In the genomic region with DNA sequence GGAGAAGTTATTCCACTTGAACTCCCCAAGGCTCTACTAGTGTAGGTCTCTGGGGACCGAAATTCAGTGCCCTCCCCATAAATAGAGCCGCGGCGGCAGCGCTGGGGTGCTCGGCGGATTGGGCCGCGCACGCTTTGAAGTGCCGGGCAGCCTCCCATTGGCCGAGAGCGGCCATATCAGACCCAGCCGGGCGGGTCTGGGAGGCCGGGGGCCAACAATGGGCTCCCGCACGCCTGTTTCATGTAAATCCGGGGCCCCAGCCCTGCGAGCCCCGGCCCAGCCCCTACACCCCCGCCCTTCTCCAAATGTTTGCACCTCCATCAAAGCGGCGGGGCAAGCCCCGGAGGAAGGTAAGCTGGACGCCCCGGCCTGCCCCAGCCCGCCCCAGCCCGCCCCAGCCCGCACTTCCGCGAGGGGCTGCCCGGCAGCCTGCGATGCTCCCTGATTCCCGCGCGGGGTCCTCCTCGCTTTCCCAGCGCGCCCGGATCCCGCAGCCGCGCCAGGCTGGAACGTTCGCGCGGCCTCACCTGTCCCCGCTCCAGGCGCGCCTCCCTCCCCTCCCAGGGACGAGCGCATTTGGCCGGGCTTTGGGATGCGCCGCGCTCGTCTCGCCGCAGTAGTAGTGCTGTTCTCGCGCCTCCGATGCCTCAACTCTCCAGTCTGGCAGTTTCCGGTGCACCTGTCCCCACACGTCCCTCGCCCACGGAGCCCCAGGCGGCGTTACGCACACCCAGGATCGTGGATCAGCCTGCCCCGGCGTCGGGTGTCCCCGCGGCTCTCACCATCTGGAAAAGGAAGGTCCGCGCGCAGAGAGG, we compare ENCODE assay signal across 9 cellular contexts. TPM values are rescaled to one million over a fixed set of nuclear protein-coding genes. Genes with fewer than 3 reads are reported as not detected.
DNase-seq lines count a peak whose midpoint lies in the region; ATAC-seq and TF ChIP-seq lines count a peak whose summit lies in the region.
"Had no signal": no experiment of that assay in that cellular context is flagged by ENCODE, and none has a peak within 500 bp of the region (broad histone marks: within the 10 kb centered on the region; RNA-seq: fewer than 3 reads in every experiment).

A gene with protein sequence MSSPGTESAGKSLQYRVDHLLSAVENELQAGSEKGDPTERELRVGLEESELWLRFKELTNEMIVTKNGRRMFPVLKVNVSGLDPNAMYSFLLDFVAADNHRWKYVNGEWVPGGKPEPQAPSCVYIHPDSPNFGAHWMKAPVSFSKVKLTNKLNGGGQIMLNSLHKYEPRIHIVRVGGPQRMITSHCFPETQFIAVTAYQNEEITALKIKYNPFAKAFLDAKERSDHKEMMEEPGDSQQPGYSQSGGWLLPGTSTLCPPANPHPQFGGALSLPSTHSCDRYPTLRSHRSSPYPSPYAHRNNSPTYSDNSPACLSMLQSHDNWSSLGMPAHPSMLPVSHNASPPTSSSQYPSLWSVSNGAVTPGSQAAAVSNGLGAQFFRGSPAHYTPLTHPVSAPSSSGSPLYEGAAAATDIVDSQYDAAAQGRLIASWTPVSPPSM (minus strand): TSS at position 51 of the 815 bp plus-strand sequence. CDS start 260 bp downstream, outside the sequence.

- TF ChIP-seq CTCF in GM13976 (IDR thresholded peaks at IDR 0.05; ENCODE audit: borderline replicate concordance, control extremely low read depth, extremely low read depth, insufficient read depth, missing control alignments), result no peak
- no peak for TF ChIP-seq CTCF in psoas muscle (IDR thresholded peaks at IDR 0.05)
- no peak for TF ChIP-seq CTCF in lower leg skin (IDR thresholded peaks at IDR 0.05)

- H3K9me2 ChIP-seq in Karpas-422 (replicated peaks; ENCODE audit: insufficient read depth, low read length), result no peaks in the 10 kb centered on the region

- no peak for TF ChIP-seq POLR2A in lower leg skin (IDR thresholded peaks at IDR 0.05)

- DNase-seq in GM13976 (ENCODE audit: low spot score) (peak; percentile 69), Karpas-422 (peak; percentile 91), psoas muscle (no peak), SJCRH30 (no peak), lower leg skin (ENCODE audit: low spot score in 2 of 2) (no peak), 8988T (no peak), cerebellar nuclear complex (lab: John Stamatoyannopoulos, UW) (no peak)

- ATAC-seq in psoas muscle, result no peak

- H2AFZ ChIP-seq in Karpas-422 (ENCODE audit: low read length), result peak within 1 kb of the TSS; percentile 60; the same call in 1 of the 2 replicates

- H4K20me1 ChIP-seq in Karpas-422 (ENCODE audit: insufficient read depth, low read depth, low read length), result no peaks in the 10 kb centered on the region

- 0% methylated on average over 79 of the region's 79 CpGs for WGBS in ectodermal cell, 2 experiments
- 1% methylated on average over 59 to 79 of the region's 79 CpGs for WGBS in psoas muscle, 3 donors
- 2 to 4% methylated on average over 30 to 54 of the region's 79 CpGs for WGBS in lower leg skin, 2 donors

- H3K36me3 ChIP-seq in Karpas-422 (ENCODE audit: insufficient read depth, low read length) (no peaks in the 10 kb centered on the region), ectodermal cell (ENCODE audit: control insufficient read depth, insufficient read depth, low read length) (no peaks in the 10 kb centered on the region), psoas muscle (ENCODE audit: insufficient read depth in 1 of 2, low read depth in 1 of 2) (no peaks in the 10 kb centered on the region), SJCRH30 (no peaks in the 10 kb centered on the region)

- H3K79me2 ChIP-seq in Karpas-422 (ENCODE audit: low read length), result peaks cover 11% of the 10 kb centered on the region

- H3K4me3 ChIP-seq in Karpas-422 (ENCODE audit: low read length), result peak within 1 kb of the TSS; percentile 78
- H3K4me3 ChIP-seq in ectodermal cell (ENCODE audit: insufficient read depth, low read depth, low read length), result peak within 1 kb of the TSS; percentile 28
- H3K4me3 ChIP-seq in psoas muscle, result peak within 1 kb of the TSS; percentile 44
- no peak within 1 kb of the TSS for H3K4me3 ChIP-seq in SJCRH30
- no peak within 1 kb of the TSS for H3K4me3 ChIP-seq in lower leg skin (ENCODE audit: low read depth, poor library complexity, severe bottlenecking)

- peak within 1 kb of the TSS; percentile 84 for H3K27ac ChIP-seq in Karpas-422 (ENCODE audit: low read length)
- no peak within 1 kb of the TSS for H3K27ac ChIP-seq in ectodermal cell (ENCODE audit: insufficient read depth, low read depth, low read length, poor library complexity, severe bottlenecking)
- H3K27ac ChIP-seq in psoas muscle, result no peak within 1 kb of the TSS
- no peak within 1 kb of the TSS for H3K27ac ChIP-seq in SJCRH30

- H3K9ac ChIP-seq in Karpas-422 (ENCODE audit: low read length), result peak within 1 kb of the TSS; percentile 84

- H3K4me2 ChIP-seq in Karpas-422 (ENCODE audit: low read depth, low read length, poor library complexity, severe bottlenecking), result peak within 1 kb of the TSS; percentile 81

- in situ Hi-C loops in GM13976 (cut with MboI; ENCODE audit: low sequenced_read_pairs, unreplicated experiment), result no loop called here

- H3K27me3 ChIP-seq in Karpas-422 (ENCODE audit: low read length) (no peaks in the 10 kb centered on the region), ectodermal cell (ENCODE audit: control insufficient read depth, insufficient read depth, low read length, poor library complexity, severe bottlenecking) (peaks cover 100% of the 10 kb centered on the region), psoas muscle (ENCODE audit: insufficient read depth in 3 of 3, low read length in 2 of 3) (peaks cover 8 to 98% (median 38%) of the 10 kb centered on the region in 3 donors), SJCRH30 (no peaks in the 10 kb centered on the region)

- H3K4me1 ChIP-seq in Karpas-422 (ENCODE audit: low read length) (peaks cover 57% of the 10 kb centered on the region), ectodermal cell (ENCODE audit: control insufficient read depth, insufficient read depth, low read length) (peaks cover 30% of the 10 kb centered on the region), psoas muscle (peaks cover 7% of the 10 kb centered on the region), SJCRH30 (no peaks in the 10 kb centered on the region)

- H3K9me3 ChIP-seq in Karpas-422 (ENCODE audit: low read length), result no peaks in the 10 kb centered on the region
- no peaks in the 10 kb centered on the region for H3K9me3 ChIP-seq in ectodermal cell (ENCODE audit: control insufficient read depth, low read length)
- no peaks in the 10 kb centered on the region for H3K9me3 ChIP-seq in psoas muscle
- H3K9me3 ChIP-seq in SJCRH30 (replicated peaks), result no peaks in the 10 kb centered on the region

- intact Hi-C loops in psoas muscle (cut with DNase I), result no loop called here
- intact Hi-C loops in lower leg skin (cut with DNase I; ENCODE audit: low total_unique reads), result no loop called here

RNA-seq across cellular contexts. Expression of the gene that starts here (rescaled TPM):
- total RNA-seq in Karpas-422 (2014; rRNA removed; shearing (Covaris generic); ENCODE audit: low replicate concordance), result 11.3 and 12.2 TPM in 2 replicates
- not detected for polyA plus RNA-seq in ectodermal cell (2013, experiment 1 of 4)
- polyA plus RNA-seq in ectodermal cell (2013, experiment 2 of 4), result 0.14 TPM
- 0.43 TPM for polyA plus RNA-seq in ectodermal cell (2013, experiment 3 of 4)
- not detected for polyA plus RNA-seq in ectodermal cell (2013, experiment 4 of 4)
- not detected for total RNA-seq in psoas muscle
- not detected for polyA plus RNA-seq in psoas muscle
- total RNA-seq in SJCRH30 (2014; rRNA removed; shearing (Covaris generic)), result 0.20 TPM in 1 of 2 replicates, not detected in the other
- not detected for total RNA-seq in lower leg skin
- total RNA-seq: omental fat pad had no signal

Comparison
In these comparisons a context has a peak if more than half of its experiments do, and no peak if none do; other contexts are left out.
1. RNA of the gene that starts here (total RNA-seq): 11.3 to 12.2 TPM in Karpas-422; 0.20 TPM in SJCRH30, not detected in psoas muscle and not detected in lower leg skin; every median in the first group is over 10 times any median in the second.
2. DNase-seq: peak in GM13976 (single experiment) and Karpas-422 (single experiment); none in psoas muscle (0 of 2), SJCRH30 (0 of 2), lower leg skin (0 of 2), 8988T (single experiment) and cerebellar nuclear complex (0 of 2).
3. H3K4me3 ChIP-seq: peak in Karpas-422 (single experiment), ectodermal cell (single experiment) and psoas muscle (single experiment); none in SJCRH30 (single experiment) and lower leg skin (single experiment).